Comparison of ENCODE assay signal across 11 cellular contexts in genomic region chr4:1795304-1796195, GRCh38. TPM values are rescaled to one million over a fixed set of nuclear protein-coding genes. Genes with fewer than 3 reads are reported as not detected.
DNase-seq lines count a peak whose midpoint lies in the region; ATAC-seq, FAIRE-seq and TF ChIP-seq lines count a peak whose summit lies in the region.
"Had no signal": no experiment of that assay in that cellular context is flagged by ENCODE, and none has a peak within 500 bp of the region (broad histone marks: within the 10 kb centered on the region; RNA-seq: fewer than 3 reads in every experiment).

No MANE protein-coding gene starts in this region.

- TF ChIP-seq CTCF in body of pancreas (IDR thresholded peaks at IDR 0.05) (no peak), left lung (IDR thresholded peaks at IDR 0.05) (no peak), suprapubic skin (IDR thresholded peaks at IDR 0.05) (no peak)

- TF ChIP-seq EP300 in suprapubic skin (IDR thresholded peaks at IDR 0.05): no peak

- no peaks in the 10 kb centered on the region for H3K36me3 ChIP-seq in HUES64 (ENCODE audit: insufficient read depth, low read length)
- H3K36me3 ChIP-seq in body of pancreas (replicated peaks in 1 of 2; ENCODE audit: insufficient read depth in 1 of 2, low read depth in 2 of 2): no peaks in the 10 kb centered on the region
- H3K36me3 ChIP-seq in left lung: no peaks in the 10 kb centered on the region
- no peaks in the 10 kb centered on the region for H3K36me3 ChIP-seq in suprapubic skin

- no peak overlapping the region for H3K9ac ChIP-seq in HUES64 (ENCODE audit: low read depth, low read length)

- intact Hi-C loops in body of pancreas (cut with DNase I) (no loop called here), left lung (cut with DNase I) (no loop called here)

- WGBS in HUES64: 24% methylated on average over 30 of the region's 32 CpGs
- 6 to 8% methylated on average over 9 to 32 of the region's 32 CpGs for WGBS in body of pancreas, 2 donors
- WGBS in suprapubic skin: 24% methylated on average over 7 of the region's 32 CpGs

- FAIRE-seq in RCC 7860 (lab: Jason Lieb, UNC): no peak

- no peaks in the 10 kb centered on the region for H3K9me3 ChIP-seq in HUES64 (ENCODE audit: insufficient read depth, low read depth, low read length)
- H3K9me3 ChIP-seq in body of pancreas: no peaks in the 10 kb centered on the region
- H3K9me3 ChIP-seq in left lung: no peaks in the 10 kb centered on the region
- no peaks in the 10 kb centered on the region for H3K9me3 ChIP-seq in suprapubic skin

- H3K4me1 ChIP-seq in HUES64 (ENCODE audit: insufficient read depth, low read length) (0 out of 2 replicates have a peak, but pooled peaks cover 2% of the 10 kb centered on the region), body of pancreas (peaks cover 79% of the 10 kb centered on the region), left lung (peaks cover 11 to 23% of the 10 kb centered on the region in 2 donors), suprapubic skin (peaks cover 61% of the 10 kb centered on the region)

- DNase-seq in body of pancreas (peak; percentile 51 to 74 (median 64)), left lung (no peak), suprapubic skin (ENCODE audit: low spot score in 2 of 2) (no peak), RCC 7860 (ENCODE audit: low spot score) (no peak), NCI-H2029 (lab: John Stamatoyannopoulos, UW) (no peak)
- DNase-seq: activated T-cell treated with anti-CD3 and anti-CD28 coated beads, Interleukin-2, amount 50 U/mL, for 48 hours; NCI-H1092 treated with DMSO at 0.1 percent for 48 hours; occipital lobe had no signal

- H3K4me3 ChIP-seq in HUES64 (ENCODE audit: low read length): peak overlapping the region; percentile 70
- H3K4me3 ChIP-seq in body of pancreas: peak overlapping the region in 1 of 2 donors; percentile 32
- H3K4me3 ChIP-seq in left lung: peak overlapping the region; percentile 19 to 43
- peak overlapping the region; percentile 70 for H3K4me3 ChIP-seq in suprapubic skin

- TF ChIP-seq POLR2A in body of pancreas (IDR thresholded peaks at IDR 0.05) (peak in 2 of 3 donors; percentile 7 to 21), suprapubic skin (IDR thresholded peaks at IDR 0.05) (no peak)

- H3K27ac ChIP-seq in HUES64 (ENCODE audit: low read depth, low read length) (no peak overlapping the region; the same call in 1 of the 2 replicates), body of pancreas (peak overlapping the region in 3 of 4 donors; percentile 51 to 84 (median 72)), left lung (no peak overlapping the region), suprapubic skin (no peak overlapping the region)

- ATAC-seq in body of pancreas (peak; percentile 31), left lung (no peak), GM18867 (IDR thresholded peaks at IDR 0.05; ENCODE audit: unreplicated experiment) (no peak)
- ATAC-seq: SK-N-SH treated with all-trans-retinoic acid at 6 μM for 48 hours had no signal

- H3K27me3 ChIP-seq in HUES64 (ENCODE audit: insufficient read depth, low read length) (peaks cover 49% of the 10 kb centered on the region), body of pancreas (peaks cover 0 to 6% of the 10 kb centered on the region in 2 donors), left lung (peaks cover 24 to 80% of the 10 kb centered on the region in 2 donors), suprapubic skin (peaks cover 46% of the 10 kb centered on the region)

RNA-seq across cellular contexts. Expression of gene FGFR3, which starts 2.5 kb away (rescaled TPM):
- polyA plus RNA-seq in HUES64 (2013, experiment 1 of 2): 20.2 TPM
- polyA plus RNA-seq in HUES64 (2013, experiment 2 of 2): 20.2 TPM
- 100 to 1,000 TPM; 114 to 196 TPM for total RNA-seq in body of pancreas
- 10 to 100 TPM; 10.8 to 13.5 TPM for total RNA-seq in left lung
- 100 to 1,000 TPM; 511 to 829 (median 662) TPM for total RNA-seq in suprapubic skin

Comparison
In these comparisons a context has a peak if more than half of its experiments do, and no peak if none do; other contexts are left out.
1. H3K27ac ChIP-seq: peak in body of pancreas (3 of 4); none in HUES64 (single experiment), left lung (0 of 2) and suprapubic skin (single experiment).
2. DNase-seq: peak in body of pancreas (4 of 4); none in left lung (0 of 2), suprapubic skin (0 of 2), RCC 7860 (single experiment) and NCI-H2029 (single experiment).
3. POLR2A ChIP-seq: peak in body of pancreas (2 of 3); none in suprapubic skin (0 of 2).
4. RNA of gene FGFR3, which starts 2.5 kb away (total RNA-seq): 511 to 829 TPM in suprapubic skin and 114 to 196 TPM in body of pancreas; 10.8 to 13.5 TPM in left lung; every median in the first group is over 4 times any median in the second.